8 cellular contexts compared by ENCODE assay signal in genomic region chr1:204506969-204507316, GRCh38. TPM values are rescaled to one million over a fixed set of nuclear protein-coding genes. Genes with fewer than 3 reads are reported as not detected.
DNase-seq lines count a peak whose midpoint lies in the region; ATAC-seq and TF ChIP-seq lines count a peak whose summit lies in the region.

No MANE protein-coding gene starts in this region.

- peak; percentile 59 for ATAC-seq in GM18868 (IDR thresholded peaks at IDR 0.05; ENCODE audit: unreplicated experiment)
- peak; percentile 70 for ATAC-seq in HG03135 (IDR thresholded peaks at IDR 0.05; ENCODE audit: unreplicated experiment)

- intact Hi-C loops in A673 (cut with micrococcal nuclease; ENCODE audit: unreplicated experiment): loop anchor here (5.0 kb wide), 1 partner anchor 645 kb away; the partner anchor contains the start of gene SNRPE

- H3K4me3 ChIP-seq in A673 (ENCODE audit: low read depth, low read length, poor library complexity, severe bottlenecking) (peak overlapping the region; percentile 59), WERI-Rb-1 (ENCODE audit: low read depth, low read length) (peak overlapping the region; percentile 96), cardiac fibroblast (replicated peaks in 1 of 2; ENCODE audit: low read depth in 2 of 2, low read length in 2 of 2) (peak overlapping the region; percentile 31 to 61)

- H3K36me3 ChIP-seq in A673 (ENCODE audit: insufficient read depth, low read length, poor library complexity, severe bottlenecking): no peaks in the 10 kb centered on the region
- no peaks in the 10 kb centered on the region for H3K36me3 ChIP-seq in WERI-Rb-1

- POLR2A ChIA-PET in A673 (lab: Charles Lee; ENCODE audit: low non-redundant PET): no interaction called here

- no TSS peak for BruUV-seq in A673 (replicated peaks; lab: Mats Ljungman, UMichigan)

- peaks cover 24% of the 10 kb centered on the region for H3K4me1 ChIP-seq in A673 (ENCODE audit: insufficient read depth, low read length, poor library complexity, severe bottlenecking)

- CTCF ChIA-PET in A673 (lab: Charles Lee): interaction anchor here (0.6 to 1.6 kb wide), 3 partner anchors 61 to 96 kb away, joined by 3 to 13 read pairs (median 4); no protein-coding TSS in a partner anchor

- DNase-seq in A673 (ENCODE audit: low spot score) (peak; percentile 95), NCI-H2196 treated with DMSO at 0.1 percent for 48 hours (lab: John Stamatoyannopoulos, UW; ENCODE audit: unreplicated experiment) (peak; percentile 47), WERI-Rb-1 (peak; percentile 96), cardiac fibroblast (ENCODE audit: low read depth in 2 of 2) (peak; percentile 96 to 97), islet precursor cell (peak; percentile 92)
- peak; percentile 83 to 91 for DNase-seq in stimulated activated CD4-positive, alpha-beta T cell treated with anti-CD3 and anti-CD28 coated beads, Interleukin-12 subunit alpha, Interleukin-12 subunit beta, amount 100 ng/mL, for 24 hours (ENCODE audit: low read depth in 2 of 2)

- peak overlapping the region; percentile 97 for H3K27ac ChIP-seq in A673 (ENCODE audit: low read depth, low read length, poor library complexity, severe bottlenecking)
- H3K27ac ChIP-seq in WERI-Rb-1: peak overlapping the region; percentile 87

- H3K27me3 ChIP-seq in A673 (replicated peaks; ENCODE audit: insufficient read depth, low read depth, low read length, poor library complexity) (peaks cover 4% of the 10 kb centered on the region), WERI-Rb-1 (ENCODE audit: insufficient read depth, low read depth, severe bottlenecking) (no peaks in the 10 kb centered on the region)

- TF ChIP-seq CTCF in A673 (conservative IDR thresholded peaks at IDR 0.05; ENCODE audit: low read depth, low read length) (no peak), WERI-Rb-1 (IDR thresholded peaks at IDR 0.05; ENCODE audit: low read depth, low read length) (no peak), cardiac fibroblast (IDR thresholded peaks at IDR 0.05; ENCODE audit: low read depth, low read length) (no peak)

- H3K9me3 ChIP-seq in A673 (ENCODE audit: low read depth, low read length, poor library complexity, severe bottlenecking) (no peaks in the 10 kb centered on the region), WERI-Rb-1 (ENCODE audit: severe bottlenecking) (peaks cover 5% of the 10 kb centered on the region)

RNA-seq across cellular contexts. Expression of gene MDM4, which starts 9.3 kb away (rescaled TPM):
- 71.3 and 86.1 TPM in 2 replicates for total RNA-seq in A673 (2021)

RNA-seq across cellular contexts. Expression of gene PIK3C2B, which starts 12.3 kb away (rescaled TPM):
- 18.0 and 25.5 TPM in 2 replicates for total RNA-seq in A673 (2021)

Comparison
In these comparisons a context has a peak if more than half of its experiments do, and no peak if none do; other contexts are left out.
1. Peak in every context shown above with its lines: DNase-seq, ATAC-seq, H3K4me3 ChIP-seq and H3K27ac ChIP-seq.
2. H3K4me3 ChIP-seq: peak in every context shown above with its lines; median percentile 96 in WERI-Rb-1; 59 in A673; 46 in cardiac fibroblast.